12 cellular contexts compared by ENCODE assay signal in the genomic region with DNA sequence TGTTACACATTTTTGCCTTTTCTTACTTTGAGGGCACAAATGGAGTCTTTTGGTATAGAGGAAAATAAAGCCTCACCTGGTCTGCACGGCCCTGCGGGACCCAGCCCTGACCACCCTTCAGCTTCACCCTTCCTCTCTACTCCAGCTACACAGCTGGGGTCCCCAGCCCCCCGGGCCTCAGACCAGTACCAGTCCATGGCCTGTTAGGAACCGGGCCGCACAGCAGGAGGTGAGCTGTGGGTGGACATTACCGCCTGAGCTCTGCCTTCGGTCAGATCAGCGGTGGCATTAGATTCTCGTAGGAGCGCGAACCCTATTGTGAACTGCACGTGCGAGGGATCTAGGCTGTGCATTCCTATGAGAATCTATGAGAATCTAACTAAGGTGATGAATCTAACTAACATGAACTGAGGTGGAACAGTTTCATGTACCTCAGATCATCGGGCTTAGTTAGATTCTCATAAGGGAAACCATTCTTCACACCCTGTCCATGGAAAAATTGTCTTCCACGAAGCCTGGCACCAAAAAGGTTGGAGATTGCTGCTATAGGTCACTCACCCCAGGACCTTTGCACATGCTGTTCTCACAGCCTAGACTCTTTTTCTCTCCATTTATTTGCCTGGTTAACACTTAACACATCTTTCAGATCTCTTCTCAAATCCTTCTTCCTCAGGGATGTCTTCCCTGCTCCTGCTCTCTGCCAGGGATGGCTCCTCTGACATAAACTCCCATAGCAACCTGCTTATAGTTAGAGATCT. TPM values are rescaled to one million over a fixed set of nuclear protein-coding genes. Genes with fewer than 3 reads are reported as not detected.
DNase-seq lines count a peak whose midpoint lies in the region; ATAC-seq and TF ChIP-seq lines count a peak whose summit lies in the region.
"Had no signal": no experiment of that assay in that cellular context is flagged by ENCODE, and none has a peak within 500 bp of the region (broad histone marks: within the 10 kb centered on the region; RNA-seq: fewer than 3 reads in every experiment).

No MANE protein-coding gene starts in this region.

- no peak for TF ChIP-seq EP300 in tibial nerve (IDR thresholded peaks at IDR 0.05)

- H3K4me3 Mint-ChIP-seq in activated naive CD4-positive, alpha-beta T cell treated with anti-CD3 and anti-CD28 coated beads, Interleukin-2, amount 10 ng/mL, durations not matched to agents 7 days and 5 days: no peak overlapping the region
- H3K4me3 Mint-ChIP-seq in naive B cell: no peak overlapping the region

- no peak for DNase-seq in activated naive CD4-positive, alpha-beta T cell treated with anti-CD3 and anti-CD28 coated beads, Interleukin-2, amount 10 ng/mL, durations not matched to agents 7 days and 5 days
- DNase-seq in activated naive CD4-positive, alpha-beta T cell treated with anti-CD3 and anti-CD28 coated beads, Interleukin-2, amount 50 U/mL, for 16 hours: no peak
- DNase-seq in ascending aorta (ENCODE audit: low spot score in 2 of 2): no peak
- DNase-seq in naive B cell: no peak
- no peak for DNase-seq in tibial nerve (ENCODE audit: low spot score in 2 of 2)
- no peak for DNase-seq in SJCRH30
- DNase-seq in islet precursor cell: no peak
- DNase-seq in amygdala (lab: John Stamatoyannopoulos, UW): no peak
- DNase-seq: activated CD4-positive, alpha-beta T cell treated with anti-CD3 and anti-CD28 coated beads for 1 hour; amniotic stem cell; Kasumi-1 had no signal

- TF ChIP-seq CTCF in ascending aorta (IDR thresholded peaks at IDR 0.05) (no peak), tibial nerve (IDR thresholded peaks at IDR 0.05) (no peak)

- intact Hi-C loops in ascending aorta (cut with DNase I): no loop called here

- peak overlapping the region; percentile 75 for H3K27ac Mint-ChIP-seq in activated naive CD4-positive, alpha-beta T cell treated with anti-CD3 and anti-CD28 coated beads, Interleukin-2, amount 10 ng/mL, durations not matched to agents 7 days and 5 days
- H3K27ac Mint-ChIP-seq in naive B cell: peak overlapping the region; percentile 13 to 88 (median 76)

- no peak for TF ChIP-seq POLR2A in tibial nerve (IDR thresholded peaks at IDR 0.05)

- H3K9me3 Mint-ChIP-seq in activated naive CD4-positive, alpha-beta T cell treated with anti-CD3 and anti-CD28 coated beads, Interleukin-2, amount 10 ng/mL, durations not matched to agents 7 days and 5 days: no peaks in the 10 kb centered on the region
- H3K9me3 Mint-ChIP-seq in naive B cell: peaks cover 0 to 2% (median 0%) of the 10 kb centered on the region in 7 donors

- WGBS in tibial nerve, 2 donors: 87 to 90% methylated on average over 13 to 14 of the region's 15 CpGs

- H3K27ac ChIP-seq in ascending aorta (peak overlapping the region; percentile 94 to 95), tibial nerve (peak overlapping the region; percentile 65 to 98 (median 88)), SJCRH30 (no peak overlapping the region)
- H3K27ac ChIP-seq: parathyroid adenoma had no signal

- no peaks in the 10 kb centered on the region for H3K27me3 ChIP-seq in ascending aorta
- H3K27me3 ChIP-seq in tibial nerve: no peaks in the 10 kb centered on the region
- H3K27me3 ChIP-seq in SJCRH30: no peaks in the 10 kb centered on the region

- ATAC-seq in naive B cell (ENCODE audit: low read depth in 2 of 2): no peak

- H3K4me1 Mint-ChIP-seq in activated naive CD4-positive, alpha-beta T cell treated with anti-CD3 and anti-CD28 coated beads, Interleukin-2, amount 10 ng/mL, durations not matched to agents 7 days and 5 days: peaks cover 92% of the 10 kb centered on the region
- peaks cover 45 to 81% (median 59%) of the 10 kb centered on the region in 3 donors for H3K4me1 Mint-ChIP-seq in naive B cell

- H3K4me3 ChIP-seq in ascending aorta: no peak overlapping the region
- no peak overlapping the region for H3K4me3 ChIP-seq in tibial nerve
- no peak overlapping the region for H3K4me3 ChIP-seq in SJCRH30

- peaks cover 59 to 77% of the 10 kb centered on the region in 2 donors for H3K4me1 ChIP-seq in ascending aorta
- H3K4me1 ChIP-seq in tibial nerve: peaks cover 0 to 93% (median 69%) of the 10 kb centered on the region in 4 donors
- peaks cover 46% of the 10 kb centered on the region for H3K4me1 ChIP-seq in SJCRH30

- CTCF ChIA-PET in activated naive CD4-positive, alpha-beta T cell treated with anti-CD3 and anti-CD28 coated beads, Interleukin-2, amount 10 ng/mL, durations not matched to agents 7 days and 5 days (lab: Charles Lee): interaction anchor here (5.4 kb wide), 1 partner anchor 57 kb away, joined by 26 read pairs; no protein-coding TSS in a partner anchor

- no peaks in the 10 kb centered on the region for H3K36me3 ChIP-seq in ascending aorta
- H3K36me3 ChIP-seq in tibial nerve: peaks cover 0 to 7% (median 0%) of the 10 kb centered on the region in 3 donors
- no peaks in the 10 kb centered on the region for H3K36me3 ChIP-seq in SJCRH30

- H3K27me3 Mint-ChIP-seq in activated naive CD4-positive, alpha-beta T cell treated with anti-CD3 and anti-CD28 coated beads, Interleukin-2, amount 10 ng/mL, durations not matched to agents 7 days and 5 days: no peaks in the 10 kb centered on the region
- H3K27me3 Mint-ChIP-seq in naive B cell: no peaks in the 10 kb centered on the region

- no peaks in the 10 kb centered on the region for H3K9me3 ChIP-seq in ascending aorta
- H3K9me3 ChIP-seq in tibial nerve: no peaks in the 10 kb centered on the region
- no peaks in the 10 kb centered on the region for H3K9me3 ChIP-seq in SJCRH30 (replicated peaks)

- peaks cover 18% of the 10 kb centered on the region for H3K36me3 Mint-ChIP-seq in activated naive CD4-positive, alpha-beta T cell treated with anti-CD3 and anti-CD28 coated beads, Interleukin-2, amount 10 ng/mL, durations not matched to agents 7 days and 5 days
- H3K36me3 Mint-ChIP-seq in naive B cell: peaks cover 4 to 8% of the 10 kb centered on the region in 2 donors

RNA-seq across cellular contexts. Expression of a gene that starts 37.5 kb away (rescaled TPM):
- 336 TPM for total RNA-seq in ascending aorta
- polyA plus RNA-seq in naive B cell (ENCODE audit: low read depth in 6 of 6): 10 to 100 TPM in 5 of 6 donors, 1 to 10 TPM in 1; 6.9 to 44.5 (median 20.8) TPM
- 100 to 1,000 TPM in 2 of 4 donors, 10 to 100 TPM in 2; 84.1 to 128 (median 110) TPM for total RNA-seq in tibial nerve
- total RNA-seq in SJCRH30 (2014; rRNA removed; shearing (Covaris generic)): 73.2 and 74.5 TPM in 2 replicates
